1 cellular context compared by ENCODE assay signal in genomic region chr3:167711439-167711838, GRCh38.
TF ChIP-seq lines count a peak whose summit lies in the region.

No MANE protein-coding gene starts in this region.

TF ChIP-seq in WTC11, 78 proteins besides CTCF, POLR2A, EP300 and RAD21 (continued from another document):
- TF ChIP-seq, protein P1, sequence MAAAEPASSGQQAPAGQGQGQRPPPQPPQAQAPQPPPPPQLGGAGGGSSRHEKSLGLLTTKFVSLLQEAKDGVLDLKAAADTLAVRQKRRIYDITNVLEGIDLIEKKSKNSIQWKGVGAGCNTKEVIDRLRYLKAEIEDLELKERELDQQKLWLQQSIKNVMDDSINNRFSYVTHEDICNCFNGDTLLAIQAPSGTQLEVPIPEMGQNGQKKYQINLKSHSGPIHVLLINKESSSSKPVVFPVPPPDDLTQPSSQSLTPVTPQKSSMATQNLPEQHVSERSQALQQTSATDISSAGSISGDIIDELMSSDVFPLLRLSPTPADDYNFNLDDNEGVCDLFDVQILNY (CRISPR knock-in tag; IDR thresholded peaks at IDR 0.05): no peak
- TF ChIP-seq, protein P2, sequence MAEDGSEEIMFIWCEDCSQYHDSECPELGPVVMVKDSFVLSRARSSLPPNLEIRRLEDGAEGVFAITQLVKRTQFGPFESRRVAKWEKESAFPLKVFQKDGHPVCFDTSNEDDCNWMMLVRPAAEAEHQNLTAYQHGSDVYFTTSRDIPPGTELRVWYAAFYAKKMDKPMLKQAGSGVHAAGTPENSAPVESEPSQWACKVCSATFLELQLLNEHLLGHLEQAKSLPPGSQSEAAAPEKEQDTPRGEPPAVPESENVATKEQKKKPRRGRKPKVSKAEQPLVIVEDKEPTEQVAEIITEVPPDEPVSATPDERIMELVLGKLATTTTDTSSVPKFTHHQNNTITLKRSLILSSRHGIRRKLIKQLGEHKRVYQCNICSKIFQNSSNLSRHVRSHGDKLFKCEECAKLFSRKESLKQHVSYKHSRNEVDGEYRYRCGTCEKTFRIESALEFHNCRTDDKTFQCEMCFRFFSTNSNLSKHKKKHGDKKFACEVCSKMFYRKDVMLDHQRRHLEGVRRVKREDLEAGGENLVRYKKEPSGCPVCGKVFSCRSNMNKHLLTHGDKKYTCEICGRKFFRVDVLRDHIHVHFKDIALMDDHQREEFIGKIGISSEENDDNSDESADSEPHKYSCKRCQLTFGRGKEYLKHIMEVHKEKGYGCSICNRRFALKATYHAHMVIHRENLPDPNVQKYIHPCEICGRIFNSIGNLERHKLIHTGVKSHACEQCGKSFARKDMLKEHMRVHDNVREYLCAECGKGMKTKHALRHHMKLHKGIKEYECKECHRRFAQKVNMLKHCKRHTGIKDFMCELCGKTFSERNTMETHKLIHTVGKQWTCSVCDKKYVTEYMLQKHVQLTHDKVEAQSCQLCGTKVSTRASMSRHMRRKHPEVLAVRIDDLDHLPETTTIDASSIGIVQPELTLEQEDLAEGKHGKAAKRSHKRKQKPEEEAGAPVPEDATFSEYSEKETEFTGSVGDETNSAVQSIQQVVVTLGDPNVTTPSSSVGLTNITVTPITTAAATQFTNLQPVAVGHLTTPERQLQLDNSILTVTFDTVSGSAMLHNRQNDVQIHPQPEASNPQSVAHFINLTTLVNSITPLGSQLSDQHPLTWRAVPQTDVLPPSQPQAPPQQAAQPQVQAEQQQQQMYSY (CRISPR knock-in tag; IDR thresholded peaks at IDR 0.05): no peak
- TF ChIP-seq JUN (CRISPR knock-in tag; IDR thresholded peaks at IDR 0.05) (no peak), SMAD3 (CRISPR knock-in tag; IDR thresholded peaks at IDR 0.05; ENCODE audit: borderline replicate concordance) (no peak), PRRX2 (CRISPR knock-in tag; IDR thresholded peaks at IDR 0.05) (no peak), TEAD4 (CRISPR knock-in tag; IDR thresholded peaks at IDR 0.05) (no peak), NFATC4 (CRISPR knock-in tag; IDR thresholded peaks at IDR 0.05) (no peak), ZBTB43 (CRISPR knock-in tag; IDR thresholded peaks at IDR 0.05) (no peak), TP53 (CRISPR knock-in tag; IDR thresholded peaks at IDR 0.05) (no peak), RELA (CRISPR knock-in tag; IDR thresholded peaks at IDR 0.05; ENCODE audit: borderline replicate concordance) (no peak)
- TF ChIP-seq, protein P3, sequence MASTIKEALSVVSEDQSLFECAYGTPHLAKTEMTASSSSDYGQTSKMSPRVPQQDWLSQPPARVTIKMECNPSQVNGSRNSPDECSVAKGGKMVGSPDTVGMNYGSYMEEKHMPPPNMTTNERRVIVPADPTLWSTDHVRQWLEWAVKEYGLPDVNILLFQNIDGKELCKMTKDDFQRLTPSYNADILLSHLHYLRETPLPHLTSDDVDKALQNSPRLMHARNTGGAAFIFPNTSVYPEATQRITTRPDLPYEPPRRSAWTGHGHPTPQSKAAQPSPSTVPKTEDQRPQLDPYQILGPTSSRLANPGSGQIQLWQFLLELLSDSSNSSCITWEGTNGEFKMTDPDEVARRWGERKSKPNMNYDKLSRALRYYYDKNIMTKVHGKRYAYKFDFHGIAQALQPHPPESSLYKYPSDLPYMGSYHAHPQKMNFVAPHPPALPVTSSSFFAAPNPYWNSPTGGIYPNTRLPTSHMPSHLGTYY (CRISPR knock-in tag; IDR thresholded peaks at IDR 0.05): no peak
- TF ChIP-seq, protein P4, sequence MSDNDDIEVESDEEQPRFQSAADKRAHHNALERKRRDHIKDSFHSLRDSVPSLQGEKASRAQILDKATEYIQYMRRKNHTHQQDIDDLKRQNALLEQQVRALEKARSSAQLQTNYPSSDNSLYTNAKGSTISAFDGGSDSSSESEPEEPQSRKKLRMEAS (CRISPR knock-in tag; IDR thresholded peaks at IDR 0.05): no peak
- TF ChIP-seq, protein P5, sequence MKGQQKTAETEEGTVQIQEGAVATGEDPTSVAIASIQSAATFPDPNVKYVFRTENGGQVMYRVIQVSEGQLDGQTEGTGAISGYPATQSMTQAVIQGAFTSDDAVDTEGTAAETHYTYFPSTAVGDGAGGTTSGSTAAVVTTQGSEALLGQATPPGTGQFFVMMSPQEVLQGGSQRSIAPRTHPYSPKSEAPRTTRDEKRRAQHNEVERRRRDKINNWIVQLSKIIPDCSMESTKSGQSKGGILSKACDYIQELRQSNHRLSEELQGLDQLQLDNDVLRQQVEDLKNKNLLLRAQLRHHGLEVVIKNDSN (CRISPR knock-in tag; IDR thresholded peaks at IDR 0.05): no peak
